ENCODE assay signal across 32 cellular contexts in genomic region chr10:23195846-23196200, GRCh38. TPM values are rescaled to one million over a fixed set of nuclear protein-coding genes. Genes with fewer than 3 reads are reported as not detected.
"Had no signal": no experiment of that assay in that cellular context is flagged by ENCODE, and none has a peak within 500 bp of the region (broad histone marks: within the 10 kb centered on the region; RNA-seq: fewer than 3 reads in every experiment).

No MANE protein-coding gene starts in this region.

- H3K27ac ChIP-seq: adrenal gland, heart left ventricle, left lung, lower lobe of right lung, psoas muscle, right atrium auricular region, stomach, thyroid gland, upper lobe of left lung, vagina had no signal

- H3K4me3 Mint-ChIP-seq: activated CD4-positive, alpha-beta T cell treated with anti-CD3 and anti-CD28 coated beads for 36 hours; activated naive CD8-positive, alpha-beta T cell treated with anti-CD3 and anti-CD28 coated beads for 36 hours; activated T-cell treated with anti-CD3 and anti-CD28 coated beads, Interleukin-2, amount 50 U/mL, for 72 hours; effector memory CD8-positive, alpha-beta T cell; naive thymus-derived CD8-positive, alpha-beta T cell; stimulated activated memory B cell treated with anti-CD40 and anti-IgM and Interleukin-4, amounts not matched to agents 10 μg/mL and 1 μg/mL and 100 μg/mL, for 72 hours; T-cell; T-helper 2 cell treated with Interferon-gamma antibody and Interleukin-4, amounts not matched to agents 5 μg/mL and 100 μg/mL, for 36 hours had no signal

- H3K4me1 ChIP-seq: lower lobe of right lung, vagina had no signal

- H3K27ac Mint-ChIP-seq: activated CD4-positive, alpha-beta T cell treated with anti-CD3 and anti-CD28 coated beads for 36 hours; activated naive CD8-positive, alpha-beta T cell treated with anti-CD3 and anti-CD28 coated beads for 36 hours; activated T-cell treated with anti-CD3 and anti-CD28 coated beads, Interleukin-2, amount 50 U/mL, for 72 hours; effector memory CD8-positive, alpha-beta T cell; stimulated activated memory B cell treated with anti-CD40 and anti-IgM and Interleukin-4, amounts not matched to agents 10 μg/mL and 1 μg/mL and 100 μg/mL, for 72 hours; T-cell; T-helper 2 cell treated with Interferon-gamma antibody and Interleukin-4, amounts not matched to agents 5 μg/mL and 100 μg/mL, for 36 hours had no signal

- H3K4me3 ChIP-seq: adrenal gland, left lung, lower lobe of right lung, smooth muscle cell, thyroid gland, upper lobe of left lung, vagina had no signal

- H3K9me3 ChIP-seq: adrenal gland, heart left ventricle, left lung, lower lobe of right lung, psoas muscle, right atrium auricular region, thyroid gland, upper lobe of left lung, vagina had no signal

- H3K27me3 ChIP-seq: vagina had no signal

- ATAC-seq: activated CD4-positive, alpha-beta T cell treated with anti-CD3 and anti-CD28 coated beads for 36 hours; activated T-cell treated with anti-CD3 and anti-CD28 coated beads, Interleukin-2, amount 50 U/mL, for 72 hours; effector memory CD8-positive, alpha-beta T cell; heart left ventricle; left lung; lower lobe of right lung; naive thymus-derived CD8-positive, alpha-beta T cell; psoas muscle; stimulated activated memory B cell treated with anti-CD40 and anti-IgM and Interleukin-4, amounts not matched to agents 10 μg/mL and 1 μg/mL and 100 μg/mL, for 72 hours; T-cell had no signal

- H3K9me3 Mint-ChIP-seq: activated naive CD8-positive, alpha-beta T cell treated with anti-CD3 and anti-CD28 coated beads for 36 hours; activated T-cell treated with anti-CD3 and anti-CD28 coated beads, Interleukin-2, amount 50 U/mL, for 72 hours; effector memory CD8-positive, alpha-beta T cell; stimulated activated memory B cell treated with anti-CD40 and anti-IgM and Interleukin-4, amounts not matched to agents 10 μg/mL and 1 μg/mL and 100 μg/mL, for 72 hours; T-cell; T-helper 2 cell treated with Interferon-gamma antibody and Interleukin-4, amounts not matched to agents 5 μg/mL and 100 μg/mL, for 36 hours had no signal

- H3K4me1 Mint-ChIP-seq: stimulated activated memory B cell treated with anti-CD40 and anti-IgM and Interleukin-4, amounts not matched to agents 10 μg/mL and 1 μg/mL and 100 μg/mL, for 72 hours had no signal

- H3K36me3 ChIP-seq: adrenal gland, heart left ventricle, left lung, lower lobe of right lung, right atrium auricular region, stomach, thyroid gland, upper lobe of left lung, vagina had no signal

- H3K36me3 Mint-ChIP-seq: activated naive CD8-positive, alpha-beta T cell treated with anti-CD3 and anti-CD28 coated beads for 36 hours; naive thymus-derived CD8-positive, alpha-beta T cell; stimulated activated memory B cell treated with anti-CD40 and anti-IgM and Interleukin-4, amounts not matched to agents 10 μg/mL and 1 μg/mL and 100 μg/mL, for 72 hours; T-cell had no signal

- DNase-seq: activated CD4-positive, alpha-beta T cell treated with anti-CD3 and anti-CD28 coated beads for 36 hours; activated CD4-positive, alpha-beta T cell treated with anti-CD3 and anti-CD28 coated beads, Interleukin-2, amount 50 U/mL, for 4 hours; activated CD4-positive, CD25-positive, alpha-beta regulatory T cell; activated naive CD4-positive, alpha-beta T cell; activated naive CD8-positive, alpha-beta T cell treated with anti-CD3 and anti-CD28 coated beads for 36 hours; activated T-cell treated with anti-CD3 and anti-CD28 coated beads for 4 hours; activated T-cell treated with anti-CD3 and anti-CD28 coated beads, Interleukin-2, amount 50 U/mL, for 72 hours; adrenal gland; aorta; cortex of kidney; effector memory CD8-positive, alpha-beta T cell; foreskin fibroblast; heart left ventricle; mesenchymal stem cell; naive thymus-derived CD8-positive, alpha-beta T cell; psoas muscle; stimulated activated CD4-positive, alpha-beta T cell treated with anti-CD3 and anti-CD28 coated beads, Interleukin-1b, Interleukin-23, amount 100 ng/mL, for 48 hours; stimulated activated CD4-positive, alpha-beta T cell treated with anti-CD3 and anti-CD28 coated beads, Interleukin-4, amount 100 ng/mL, for 4 hours; stimulated activated CD8-positive, alpha-beta memory T cell treated with anti-CD3 and anti-CD28 coated beads, Interleukin-4, amount 100 ng/mL, for 48 hours; stomach; T-cell; thyroid gland had no signal

RNA-seq across cellular contexts. Expression of gene PTF1A, which starts 3.7 kb away (rescaled TPM):
- total RNA-seq: activated CD4-positive, alpha-beta T cell treated with anti-CD3 and anti-CD28 coated beads for 36 hours; activated naive CD8-positive, alpha-beta T cell treated with anti-CD3 and anti-CD28 coated beads for 36 hours; activated T-cell treated with anti-CD3 and anti-CD28 coated beads, Interleukin-2, amount 50 U/mL, for 72 hours; adrenal gland; aorta; chondrocyte; heart left ventricle; left lung; lower lobe of right lung; naive thymus-derived CD8-positive, alpha-beta T cell; osteocyte; psoas muscle; right atrium auricular region; smooth muscle cell; T-cell; thyroid gland; upper lobe of left lung; vagina had no signal
